25 cellular contexts compared by ENCODE assay signal in genomic region chr3:182469086-182469485, GRCh38.
"Had no signal": no experiment of that assay in that cellular context is flagged by ENCODE, and none has a peak within 500 bp of the region (broad histone marks: within the 10 kb centered on the region; RNA-seq: fewer than 3 reads in every experiment).

No MANE protein-coding gene starts in this region.

- H3K79me2 ChIP-seq: hepatocyte had no signal

- H3K27me3 ChIP-seq: gastroesophageal sphincter, heart left ventricle, hepatocyte, left lung, right atrium auricular region, tibial nerve, upper lobe of left lung had no signal

- H3K4me3 ChIP-seq: gastroesophageal sphincter, heart left ventricle, hepatocyte, left lung, prostate gland, right atrium auricular region, thoracic aorta, tibial nerve, upper lobe of left lung had no signal

- H3K27ac ChIP-seq: epithelial cell of prostate, gastroesophageal sphincter, heart left ventricle, hepatocyte, left lung, prostate gland, right atrium auricular region, thoracic aorta, tibial nerve, upper lobe of left lung had no signal

- ATAC-seq: esophagus mucosa; gastroesophageal sphincter; heart left ventricle; left cardiac atrium; left lung; naive thymus-derived CD8-positive, alpha-beta T cell; sciatic nerve; stimulated activated memory B cell treated with anti-CD40 and anti-IgM and Interleukin-4, amounts not matched to agents 10 μg/mL and 1 μg/mL and 100 μg/mL, for 72 hours had no signal

- H3K4me1 ChIP-seq: gastroesophageal sphincter, heart left ventricle, left lung, prostate gland, right atrium auricular region, upper lobe of left lung had no signal

- H3K4me2 ChIP-seq: hepatocyte had no signal

- H3K36me3 ChIP-seq: gastroesophageal sphincter, heart left ventricle, left lung, prostate gland, right atrium auricular region, thoracic aorta, tibial nerve, upper lobe of left lung had no signal

- H2AFZ ChIP-seq: hepatocyte had no signal

- H3K9me3 ChIP-seq: gastroesophageal sphincter, heart left ventricle, prostate gland, right atrium auricular region, thoracic aorta, tibial nerve, upper lobe of left lung had no signal

- DNase-seq: effector CD8-positive, alpha-beta T cell; endodermal cell; foreskin fibroblast; heart left ventricle; kidney; left cardiac atrium; left lung; mesendoderm; midbrain; naive thymus-derived CD8-positive, alpha-beta T cell; nephron progenitor cell; nucleus accumbens; stimulated activated CD4-positive, alpha-beta T cell treated with anti-CD3 and anti-CD28 coated beads, Interleukin-2, amount 100 ng/mL, for 24 hours; stimulated activated CD4-positive, alpha-beta T cell treated with anti-CD3 and anti-CD28 coated beads, Interleukin-4, amount 100 ng/mL, for 4 hours; upper lobe of left lung had no signal
